8 cellular contexts compared by ENCODE assay signal in genomic region chr3:132788299-132788698, GRCh38.
DNase-seq lines count a peak whose midpoint lies in the region; ATAC-seq and TF ChIP-seq lines count a peak whose summit lies in the region.

No MANE protein-coding gene starts in this region.

- H3K27ac ChIP-seq in esophagus squamous epithelium (peak overlapping the region in 3 of 4 donors; percentile 39 to 78 (median 67)), osteoblast (ENCODE audit: low read depth, low read length) (peak overlapping the region; percentile 52), neural progenitor cell (no peak overlapping the region)

- H3K9me3 ChIP-seq in esophagus squamous epithelium (no peaks in the 10 kb centered on the region), osteoblast (ENCODE audit: low read depth, low read length) (no peaks in the 10 kb centered on the region), neural progenitor cell (ENCODE audit: low read depth) (no peaks in the 10 kb centered on the region)

- no peak overlapping the region for H3K4me3 Mint-ChIP-seq in naive thymus-derived CD8-positive, alpha-beta T cell
- H3K4me3 Mint-ChIP-seq in neural progenitor cell, result no peak overlapping the region

- no peaks in the 10 kb centered on the region for H3K79me2 ChIP-seq in osteoblast (ENCODE audit: insufficient read depth, low read length)
- H3K79me2 ChIP-seq in neural progenitor cell (ENCODE audit: low read depth), result no peaks in the 10 kb centered on the region

- H2AFZ ChIP-seq in osteoblast (ENCODE audit: low read length) (no peak overlapping the region), neural progenitor cell (replicated peaks) (no peak overlapping the region)

- intact Hi-C loops in esophagus squamous epithelium (cut with DNase I), result no loop called here

- no peak overlapping the region for H3K9ac ChIP-seq in neural progenitor cell

- H3K4me1 ChIP-seq in esophagus squamous epithelium (peaks cover 0 to 14% (median 7%) of the 10 kb centered on the region in 3 donors), osteoblast (ENCODE audit: insufficient read depth, low read length) (peaks cover 16% of the 10 kb centered on the region), neural progenitor cell (peaks cover 1% of the 10 kb centered on the region)

- no peak for ATAC-seq in naive thymus-derived CD8-positive, alpha-beta T cell

- DNase-seq in EH (ENCODE audit: low read depth), result peak; percentile 88
- peak; percentile 50 for DNase-seq in NCI-H460 (ENCODE audit: extremely low read depth, low read depth)
- no peak for DNase-seq in esophagus squamous epithelium (lab: John Stamatoyannopoulos, UW)
- DNase-seq in osteoblast (ENCODE audit: insufficient read length, low spot score, missing footprints), result peak; percentile 64
- no peak for DNase-seq in mucosa of gallbladder (ENCODE audit: low spot score)
- no peak for DNase-seq in NCI-H2081 treated with DMSO at 0.1 percent for 48 hours (lab: John Stamatoyannopoulos, UW)
- no peak for DNase-seq in naive thymus-derived CD8-positive, alpha-beta T cell
- DNase-seq in neural progenitor cell (ENCODE audit: low spot score), result no peak

- H3K9me3 Mint-ChIP-seq in naive thymus-derived CD8-positive, alpha-beta T cell, result peaks cover 0 to 2% (median 0%) of the 10 kb centered on the region in 9 donors
- H3K9me3 Mint-ChIP-seq in neural progenitor cell, result no peaks in the 10 kb centered on the region

- no peak overlapping the region for H3K4me2 ChIP-seq in osteoblast (ENCODE audit: insufficient read depth, low read length)
- no peak overlapping the region for H3K4me2 ChIP-seq in neural progenitor cell

- no peaks in the 10 kb centered on the region for H3K4me1 Mint-ChIP-seq in naive thymus-derived CD8-positive, alpha-beta T cell
- no peaks in the 10 kb centered on the region for H3K4me1 Mint-ChIP-seq in neural progenitor cell

- POLR2A ChIA-PET in naive thymus-derived CD8-positive, alpha-beta T cell (lab: Charles Lee), result no interaction called here

- TF ChIP-seq CTCF in esophagus squamous epithelium (IDR thresholded peaks at IDR 0.05) (no peak), osteoblast (IDR thresholded peaks at IDR 0.05; ENCODE audit: extremely low read depth, low read depth, low read length) (no peak), neural progenitor cell (IDR thresholded peaks at IDR 0.05) (no peak)

- H4K20me1 ChIP-seq in osteoblast (ENCODE audit: insufficient read depth, low read length) (no peaks in the 10 kb centered on the region), neural progenitor cell (ENCODE audit: low read depth) (no peaks in the 10 kb centered on the region)

- no peak for TF ChIP-seq POLR2A in esophagus squamous epithelium (IDR thresholded peaks at IDR 0.05)

- H3K36me3 ChIP-seq in esophagus squamous epithelium (no peaks in the 10 kb centered on the region), osteoblast (ENCODE audit: insufficient read depth, low read length) (no peaks in the 10 kb centered on the region), neural progenitor cell (no peaks in the 10 kb centered on the region)

- no peak overlapping the region for H3K4me3 ChIP-seq in esophagus squamous epithelium
- no peak overlapping the region for H3K4me3 ChIP-seq in osteoblast (ENCODE audit: insufficient read depth, low read length)
- H3K4me3 ChIP-seq in neural progenitor cell, result no peak overlapping the region

- H3K27me3 Mint-ChIP-seq in naive thymus-derived CD8-positive, alpha-beta T cell, result peaks cover 11 to 56% (median 25%) of the 10 kb centered on the region in 5 donors
- H3K27me3 Mint-ChIP-seq in neural progenitor cell (ENCODE audit: insufficient read depth, low read depth), result peaks cover 3% of the 10 kb centered on the region

- H3K36me3 Mint-ChIP-seq in naive thymus-derived CD8-positive, alpha-beta T cell, result no peaks in the 10 kb centered on the region
- H3K36me3 Mint-ChIP-seq in neural progenitor cell, result no peaks in the 10 kb centered on the region

- no peaks in the 10 kb centered on the region for H3K27me3 ChIP-seq in esophagus squamous epithelium
- H3K27me3 ChIP-seq in osteoblast (ENCODE audit: insufficient read depth, low read length), result peaks cover 20% of the 10 kb centered on the region
- H3K27me3 ChIP-seq in neural progenitor cell, result no peaks in the 10 kb centered on the region

- no peaks in the 10 kb centered on the region for H3F3A ChIP-seq in neural progenitor cell (ENCODE audit: low read depth)

- no peak overlapping the region for H3K27ac Mint-ChIP-seq in naive thymus-derived CD8-positive, alpha-beta T cell
- no peak overlapping the region for H3K27ac Mint-ChIP-seq in neural progenitor cell

Comparison
In these comparisons a context has a peak if more than half of its experiments do, and no peak if none do; other contexts are left out.
1. DNase-seq: peak in EH (single experiment), NCI-H460 (single experiment) and osteoblast (single experiment); none in esophagus squamous epithelium (single experiment), mucosa of gallbladder (single experiment), NCI-H2081 treated with DMSO at 0.1 percent for 48 hours (single experiment), naive thymus-derived CD8-positive, alpha-beta T cell (0 of 10) and neural progenitor cell (single experiment).